Comparison of ENCODE assay signal across 16 cellular contexts in the genomic region with DNA sequence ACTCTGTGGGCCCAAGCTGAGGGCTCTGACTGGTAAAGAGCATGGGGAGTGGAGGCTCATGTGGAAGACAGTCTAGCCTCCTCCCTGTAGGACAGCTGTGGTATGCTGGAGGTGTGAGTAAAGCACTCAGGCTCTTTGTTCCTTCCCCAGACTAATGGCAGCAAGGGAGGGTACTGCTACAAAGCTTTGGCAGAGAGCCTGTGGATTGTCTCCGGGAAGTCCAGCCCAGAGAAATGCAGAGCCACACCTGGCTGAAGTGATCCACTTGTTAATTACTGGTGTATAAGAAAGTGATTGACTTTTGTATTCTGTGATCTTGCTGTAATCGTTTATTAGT.
A peak's percentile ranks its signal among the peaks of the same experiment; 100 is the strongest.
DNase-seq lines count a peak whose midpoint lies in the region; ATAC-seq, FAIRE-seq and TF ChIP-seq lines count a peak whose summit lies in the region.
"Had no signal": no experiment of that assay in that cellular context is flagged by ENCODE, and none has a peak within 500 bp of the region (broad histone marks: within the 10 kb centered on the region; RNA-seq: fewer than 3 reads in every experiment).

No MANE protein-coding gene starts in this region.

- no peak overlapping the region for H3K27ac Mint-ChIP-seq in activated naive CD4-positive, alpha-beta T cell treated with anti-CD3 and anti-CD28 coated beads, Interleukin-2, amount 50 U/mL, for 72 hours
- H3K27ac Mint-ChIP-seq in stimulated activated memory B cell treated with anti-CD40 and anti-IgM and Interleukin-4, amounts not matched to agents 10 μg/mL and 1 μg/mL and 100 μg/mL, for 72 hours: no peak overlapping the region
- H3K27ac Mint-ChIP-seq: effector memory CD8-positive, alpha-beta T cell; progenitor cell of endocrine pancreas had no signal

- DNase-seq in COR-L47 (lab: John Stamatoyannopoulos, UW): peak; percentile 3
- peak; percentile 3 for DNase-seq in bronchial epithelial cell (ENCODE audit: low read depth)
- no peak for DNase-seq in activated naive CD4-positive, alpha-beta T cell treated with anti-CD3 and anti-CD28 coated beads, Interleukin-2, amount 50 U/mL, for 72 hours (ENCODE audit: low spot score in 2 of 2)
- DNase-seq in midbrain (lab: John Stamatoyannopoulos, UW): no peak
- DNase-seq in NCI-H2227 (lab: John Stamatoyannopoulos, UW; ENCODE audit: unreplicated experiment): no peak
- DNase-seq: activated naive CD4-positive, alpha-beta T cell treated with Interleukin-2 at 50 U/mL for 16 hours; effector memory CD8-positive, alpha-beta T cell; gastrocnemius medialis; upper lobe of left lung had no signal

- no peak for FAIRE-seq in bronchial epithelial cell (lab: Jason Lieb, UNC)

- H3K36me3 Mint-ChIP-seq in activated naive CD4-positive, alpha-beta T cell treated with anti-CD3 and anti-CD28 coated beads, Interleukin-2, amount 50 U/mL, for 72 hours: peaks cover 6 to 7% of the 10 kb centered on the region in 2 donors
- H3K36me3 Mint-ChIP-seq in stimulated activated memory B cell treated with anti-CD40 and anti-IgM and Interleukin-4, amounts not matched to agents 10 μg/mL and 1 μg/mL and 100 μg/mL, for 72 hours: no peaks in the 10 kb centered on the region

- no peak for TF ChIP-seq CTCF in bronchial epithelial cell (IDR thresholded peaks at IDR 0.05; ENCODE audit: insufficient read depth, low read length, severe bottlenecking)

- H3K27me3 ChIP-seq in bronchial epithelial cell (ENCODE audit: control insufficient read depth, insufficient read depth, low read length): no peaks in the 10 kb centered on the region
- H3K27me3 ChIP-seq: brain microvascular endothelial cell, gastrocnemius medialis, upper lobe of left lung had no signal

- no peak overlapping the region for H3K4me3 ChIP-seq in bronchial epithelial cell (ENCODE audit: low read depth, low read length)
- H3K4me3 ChIP-seq: gastrocnemius medialis, HAP-1, SK-N-MC, upper lobe of left lung had no signal

- no peaks in the 10 kb centered on the region for H3K4me1 Mint-ChIP-seq in stimulated activated memory B cell treated with anti-CD40 and anti-IgM and Interleukin-4, amounts not matched to agents 10 μg/mL and 1 μg/mL and 100 μg/mL, for 72 hours

- ATAC-seq in GM21423 (IDR thresholded peaks at IDR 0.05; ENCODE audit: unreplicated experiment) (peak; percentile 37), HG03097 (IDR thresholded peaks at IDR 0.05; ENCODE audit: low FRiP score, unreplicated experiment) (peak; percentile 20)
- ATAC-seq in activated naive CD4-positive, alpha-beta T cell treated with anti-CD3 and anti-CD28 coated beads, Interleukin-2, amount 50 U/mL, for 72 hours: no peak
- no peak for ATAC-seq in stimulated activated memory B cell treated with anti-CD40 and anti-IgM and Interleukin-4, amounts not matched to agents 10 μg/mL and 1 μg/mL and 100 μg/mL, for 72 hours
- ATAC-seq: effector memory CD8-positive, alpha-beta T cell; gastrocnemius medialis had no signal

- no peaks in the 10 kb centered on the region for H3K36me3 ChIP-seq in bronchial epithelial cell (ENCODE audit: control insufficient read depth, insufficient read depth, low read length)
- H3K36me3 ChIP-seq: brain microvascular endothelial cell, gastrocnemius medialis, HAP-1, upper lobe of left lung had no signal

- peaks cover 4% of the 10 kb centered on the region for H3K27me3 Mint-ChIP-seq in stimulated activated memory B cell treated with anti-CD40 and anti-IgM and Interleukin-4, amounts not matched to agents 10 μg/mL and 1 μg/mL and 100 μg/mL, for 72 hours
- H3K27me3 Mint-ChIP-seq: progenitor cell of endocrine pancreas had no signal

- H3K9me3 Mint-ChIP-seq in activated naive CD4-positive, alpha-beta T cell treated with anti-CD3 and anti-CD28 coated beads, Interleukin-2, amount 50 U/mL, for 72 hours: peaks cover 11 to 17% of the 10 kb centered on the region in 2 donors
- peaks cover 22% of the 10 kb centered on the region for H3K9me3 Mint-ChIP-seq in stimulated activated memory B cell treated with anti-CD40 and anti-IgM and Interleukin-4, amounts not matched to agents 10 μg/mL and 1 μg/mL and 100 μg/mL, for 72 hours

- H3K4me3 Mint-ChIP-seq in stimulated activated memory B cell treated with anti-CD40 and anti-IgM and Interleukin-4, amounts not matched to agents 10 μg/mL and 1 μg/mL and 100 μg/mL, for 72 hours: no peak overlapping the region
- H3K4me3 Mint-ChIP-seq: effector memory CD8-positive, alpha-beta T cell had no signal

Comparison
In these comparisons a context has a peak if more than half of its experiments do, and no peak if none do; other contexts are left out.
1. DNase-seq: peak in COR-L47 (single experiment) and bronchial epithelial cell (single experiment); none in activated naive CD4-positive, alpha-beta T cell treated with anti-CD3 and anti-CD28 coated beads, Interleukin-2, amount 50 U/mL, for 72 hours (0 of 2), midbrain (single experiment) and NCI-H2227 (single experiment).
2. ATAC-seq: peak in GM21423 (single experiment) and HG03097 (single experiment); none in activated naive CD4-positive, alpha-beta T cell treated with anti-CD3 and anti-CD28 coated beads, Interleukin-2, amount 50 U/mL, for 72 hours (0 of 2) and stimulated activated memory B cell treated with anti-CD40 and anti-IgM and Interleukin-4, amounts not matched to agents 10 μg/mL and 1 μg/mL and 100 μg/mL, for 72 hours (single experiment).